In genomic region chr12:57752668-57753000, GRCh38 we compare ENCODE assay signal across 1 cellular context.
TF ChIP-seq lines count a peak whose summit lies in the region.

No MANE protein-coding gene starts in this region.

TF ChIP-seq in HEK293, 187 proteins besides CTCF, POLR2A, EP300 and RAD21 (continued from another document):
- TF ChIP-seq PRDM6 (tag by site-specific recombination; IDR thresholded peaks at IDR 0.05): no peak
- no peak for TF ChIP-seq ZNF174 (tag by site-specific recombination; IDR thresholded peaks at IDR 0.05)
- TF ChIP-seq ZBTB8A (tag by site-specific recombination; IDR thresholded peaks at IDR 0.05): peak; percentile 11; the same call in 1 of the 2 replicates
- TF ChIP-seq ZNF404 (tag by site-specific recombination; IDR thresholded peaks at IDR 0.05): no peak
- no peak for TF ChIP-seq ZNF670 (tag by site-specific recombination; IDR thresholded peaks at IDR 0.05; ENCODE audit: low read depth)
- TF ChIP-seq KLF17 (tag by site-specific recombination; IDR thresholded peaks at IDR 0.05): 0 out of 2 replicates have a peak, but pooled peaks have one; percentile 7
- TF ChIP-seq ZNF449 (tag by site-specific recombination; IDR thresholded peaks at IDR 0.05): no peak
- no peak for TF ChIP-seq KLF16 (tag by site-specific recombination; IDR thresholded peaks at IDR 0.05)
- TF ChIP-seq ZNF529 (tag by site-specific recombination; IDR thresholded peaks at IDR 0.05; ENCODE audit: insufficient replicate concordance): no peak
- TF ChIP-seq REST (tag by site-specific recombination; IDR thresholded peaks at IDR 0.05): no peak
- TF ChIP-seq ZNF274 (IDR thresholded peaks at IDR 0.05; ENCODE audit: low read length): no peak
- no peak for TF ChIP-seq ZNF274 (tag by site-specific recombination; IDR thresholded peaks at IDR 0.05; ENCODE audit: borderline replicate concordance)
- TF ChIP-seq ZNF433 (tag by site-specific recombination; IDR thresholded peaks at IDR 0.05; ENCODE audit: low read depth): no peak
- no peak for TF ChIP-seq SETDB1 (IDR thresholded peaks at IDR 0.05; ENCODE audit: insufficient read length, low read length)
- TF ChIP-seq ZNF654 (tag by site-specific recombination; IDR thresholded peaks at IDR 0.05; ENCODE audit: low read depth): no peak
- no peak for TF ChIP-seq ZNF112 (tag by site-specific recombination; IDR thresholded peaks at IDR 0.05)
- TF ChIP-seq ZNF585B (tag by site-specific recombination; IDR thresholded peaks at IDR 0.05): no peak
- no peak for TF ChIP-seq BCL11A (tag by site-specific recombination; IDR thresholded peaks at IDR 0.05; ENCODE audit: low read depth)
- no peak for TF ChIP-seq ZNF610 (tag by site-specific recombination; IDR thresholded peaks at IDR 0.05; ENCODE audit: borderline replicate concordance)
- no peak for TF ChIP-seq ZNF2 (tag by site-specific recombination; IDR thresholded peaks at IDR 0.05)
TF ChIP-seq in HEK293: peak in this region for 6.
